6 cellular contexts compared by ENCODE assay signal in the genomic region with DNA sequence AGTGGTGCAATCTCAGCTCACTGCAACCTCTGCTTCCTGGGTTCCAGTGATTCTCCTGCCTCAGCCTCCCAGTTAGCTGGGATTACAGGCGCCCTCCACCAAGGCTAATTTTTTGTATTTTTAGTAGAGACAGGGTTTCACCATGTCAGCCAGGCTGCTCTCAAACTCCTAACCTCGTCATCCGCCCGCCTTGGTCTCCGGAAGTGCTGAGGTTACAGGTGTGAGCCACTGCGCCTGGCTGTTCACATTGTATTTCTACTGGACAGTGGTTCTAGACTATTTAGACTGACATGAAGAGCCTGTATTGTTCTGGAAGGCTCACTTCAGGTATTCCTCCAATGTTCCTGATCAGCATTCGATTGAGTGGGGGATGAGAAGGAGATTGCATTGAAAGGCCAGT.
"Had no signal": no experiment of that assay in that cellular context is flagged by ENCODE, and none has a peak within 500 bp of the region (broad histone marks: within the 10 kb centered on the region; RNA-seq: fewer than 3 reads in every experiment).

No MANE protein-coding gene starts in this region.

- H3K4me3 ChIP-seq: K562 had no signal

- DNase-seq: IMR-90, KBM-7, KG1 had no signal

- ATAC-seq: HepG2, K562 had no signal

- H3K27ac ChIP-seq: HL-60 had no signal
